2 cellular contexts compared by ENCODE assay signal in the genomic region with DNA sequence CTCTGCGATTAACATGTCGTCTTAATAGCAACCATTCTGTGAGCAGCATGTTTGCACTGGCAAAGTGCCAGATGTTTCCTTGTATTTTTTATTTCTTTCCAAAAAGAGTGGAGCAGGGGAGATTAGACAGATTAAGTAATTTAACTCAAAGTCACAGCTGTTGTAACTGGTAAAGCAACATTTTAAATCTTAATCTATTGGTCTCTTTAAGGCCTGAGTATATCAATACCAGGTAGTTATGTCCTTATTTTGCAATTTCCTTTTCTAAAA.
TF ChIP-seq lines count a peak whose summit lies in the region.

No MANE protein-coding gene starts in this region.

TF ChIP-seq in IMR-90, 13 proteins besides CTCF, POLR2A, EP300 and RAD21:
- TF ChIP-seq MAFK (IDR thresholded peaks at IDR 0.05; ENCODE audit: low read depth, low read length) (no peak), RFX5 (IDR thresholded peaks at IDR 0.05; ENCODE audit: low read depth, low read length) (no peak), CHD1 (IDR thresholded peaks at IDR 0.05; ENCODE audit: low read depth, low read length) (no peak), SMC3 (IDR thresholded peaks at IDR 0.05; ENCODE audit: low read depth, low read length) (no peak), RCOR1 (IDR thresholded peaks at IDR 0.05; ENCODE audit: insufficient replicate concordance, low read length) (no peak), MXI1 (IDR thresholded peaks at IDR 0.05; ENCODE audit: borderline replicate concordance, low read depth, low read length) (no peak), BHLHE40 (IDR thresholded peaks at IDR 0.05; ENCODE audit: low read depth, low read length) (no peak), CEBPB (IDR thresholded peaks at IDR 0.05; ENCODE audit: low read depth, low read length) (no peak), FOS (IDR thresholded peaks at IDR 0.05; ENCODE audit: low read depth, low read length) (no peak), MAZ (IDR thresholded peaks at IDR 0.05; ENCODE audit: borderline replicate concordance, low read depth, low read length) (no peak), NFE2L2 (IDR thresholded peaks at IDR 0.05; ENCODE audit: low read depth, low read length) (no peak)
- TF ChIP-seq, protein P1, sequence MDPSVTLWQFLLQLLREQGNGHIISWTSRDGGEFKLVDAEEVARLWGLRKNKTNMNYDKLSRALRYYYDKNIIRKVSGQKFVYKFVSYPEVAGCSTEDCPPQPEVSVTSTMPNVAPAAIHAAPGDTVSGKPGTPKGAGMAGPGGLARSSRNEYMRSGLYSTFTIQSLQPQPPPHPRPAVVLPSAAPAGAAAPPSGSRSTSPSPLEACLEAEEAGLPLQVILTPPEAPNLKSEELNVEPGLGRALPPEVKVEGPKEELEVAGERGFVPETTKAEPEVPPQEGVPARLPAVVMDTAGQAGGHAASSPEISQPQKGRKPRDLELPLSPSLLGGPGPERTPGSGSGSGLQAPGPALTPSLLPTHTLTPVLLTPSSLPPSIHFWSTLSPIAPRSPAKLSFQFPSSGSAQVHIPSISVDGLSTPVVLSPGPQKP (IDR thresholded peaks at IDR 0.05; ENCODE audit: borderline replicate concordance, low read depth, low read length): no peak
- TF ChIP-seq, protein P2, sequence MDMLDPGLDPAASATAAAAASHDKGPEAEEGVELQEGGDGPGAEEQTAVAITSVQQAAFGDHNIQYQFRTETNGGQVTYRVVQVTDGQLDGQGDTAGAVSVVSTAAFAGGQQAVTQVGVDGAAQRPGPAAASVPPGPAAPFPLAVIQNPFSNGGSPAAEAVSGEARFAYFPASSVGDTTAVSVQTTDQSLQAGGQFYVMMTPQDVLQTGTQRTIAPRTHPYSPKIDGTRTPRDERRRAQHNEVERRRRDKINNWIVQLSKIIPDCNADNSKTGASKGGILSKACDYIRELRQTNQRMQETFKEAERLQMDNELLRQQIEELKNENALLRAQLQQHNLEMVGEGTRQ (IDR thresholded peaks at IDR 0.05; ENCODE audit: low read depth, low read length): no peak

TF ChIP-seq in K562, 482 proteins besides CTCF, POLR2A, EP300 and RAD21:
- TF ChIP-seq RBM17 (IDR thresholded peaks at IDR 0.05; ENCODE audit: borderline replicate concordance, low read depth, low read length) (no peak), NFIC (IDR thresholded peaks at IDR 0.05) (peak; percentile 91), NFIX (CRISPR knock-in tag; IDR thresholded peaks at IDR 0.05; ENCODE audit: low read depth) (peak; percentile 48), NFRKB (IDR thresholded peaks at IDR 0.05; ENCODE audit: low read depth) (no peak), CC2D1A (IDR thresholded peaks at IDR 0.05) (no peak)
- TF ChIP-seq, protein P3, sequence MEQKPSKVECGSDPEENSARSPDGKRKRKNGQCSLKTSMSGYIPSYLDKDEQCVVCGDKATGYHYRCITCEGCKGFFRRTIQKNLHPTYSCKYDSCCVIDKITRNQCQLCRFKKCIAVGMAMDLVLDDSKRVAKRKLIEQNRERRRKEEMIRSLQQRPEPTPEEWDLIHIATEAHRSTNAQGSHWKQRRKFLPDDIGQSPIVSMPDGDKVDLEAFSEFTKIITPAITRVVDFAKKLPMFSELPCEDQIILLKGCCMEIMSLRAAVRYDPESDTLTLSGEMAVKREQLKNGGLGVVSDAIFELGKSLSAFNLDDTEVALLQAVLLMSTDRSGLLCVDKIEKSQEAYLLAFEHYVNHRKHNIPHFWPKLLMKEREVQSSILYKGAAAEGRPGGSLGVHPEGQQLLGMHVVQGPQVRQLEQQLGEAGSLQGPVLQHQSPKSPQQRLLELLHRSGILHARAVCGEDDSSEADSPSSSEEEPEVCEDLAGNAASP (IDR thresholded peaks at IDR 0.05): no peak
- TF ChIP-seq, protein P4, sequence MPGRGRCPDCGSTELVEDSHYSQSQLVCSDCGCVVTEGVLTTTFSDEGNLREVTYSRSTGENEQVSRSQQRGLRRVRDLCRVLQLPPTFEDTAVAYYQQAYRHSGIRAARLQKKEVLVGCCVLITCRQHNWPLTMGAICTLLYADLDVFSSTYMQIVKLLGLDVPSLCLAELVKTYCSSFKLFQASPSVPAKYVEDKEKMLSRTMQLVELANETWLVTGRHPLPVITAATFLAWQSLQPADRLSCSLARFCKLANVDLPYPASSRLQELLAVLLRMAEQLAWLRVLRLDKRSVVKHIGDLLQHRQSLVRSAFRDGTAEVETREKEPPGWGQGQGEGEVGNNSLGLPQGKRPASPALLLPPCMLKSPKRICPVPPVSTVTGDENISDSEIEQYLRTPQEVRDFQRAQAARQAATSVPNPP (IDR thresholded peaks at IDR 0.05; ENCODE audit: borderline replicate concordance, insufficient read depth, insufficient read length): no peak
TF ChIP-seq in K562: peak in this region for 2.
